Comparison of ENCODE assay signal across 7 cellular contexts in genomic region chr22:10775601-10776357, GRCh38.
DNase-seq lines count a peak whose midpoint lies in the region; ATAC-seq and TF ChIP-seq lines count a peak whose summit lies in the region.
"Not testable (repeated sequence)": the region's sequence is repeated elsewhere in the genome, so short reads cannot be mapped to it uniquely, and the experiment has no call there.

No MANE protein-coding gene starts in this region.

- TF ChIP-seq CTCF in endodermal cell (conservative IDR thresholded peaks at IDR 0.05): not testable (repeated sequence)

- not testable (repeated sequence) for H3K27ac Mint-ChIP-seq in endodermal cell; naive thymus-derived CD4-positive, alpha-beta T cell; stimulated activated memory B cell treated with anti-CD40 and anti-IgM and Interleukin-4, amounts not matched to agents 10 μg/mL and 1 μg/mL and 100 μg/mL, for 72 hours

- not testable (repeated sequence) for H3K4me3 Mint-ChIP-seq in endodermal cell; naive thymus-derived CD4-positive, alpha-beta T cell; stimulated activated memory B cell treated with anti-CD40 and anti-IgM and Interleukin-4, amounts not matched to agents 10 μg/mL and 1 μg/mL and 100 μg/mL, for 72 hours

- H3K9me3 ChIP-seq in HUES48 (ENCODE audit: control insufficient read depth, insufficient read depth, low read length): peaks cover 92% of the 10 kb centered on the region
- peaks cover 88% of the 10 kb centered on the region for H3K9me3 ChIP-seq in endodermal cell (ENCODE audit: control insufficient read depth, low read length)
- H3K9me3 ChIP-seq in naive thymus-derived CD4-positive, alpha-beta T cell (ENCODE audit: control insufficient read depth in 2 of 3, low read length in 3 of 3); aorta (ENCODE audit: control insufficient read depth, low read length): not testable (repeated sequence)

- not testable (repeated sequence) for H3K27ac ChIP-seq in HUES48 (ENCODE audit: low read depth, low read length); endodermal cell (ENCODE audit: low read depth, low read length); naive thymus-derived CD4-positive, alpha-beta T cell (ENCODE audit: low read depth, low read length); aorta (ENCODE audit: low read depth in 1 of 2, low read length in 2 of 2)

- not testable (repeated sequence) for H3K27me3 ChIP-seq in HUES48 (ENCODE audit: control insufficient read depth, insufficient read depth, low read length); endodermal cell (ENCODE audit: control insufficient read depth, insufficient read depth, low read length, poor library complexity, severe bottlenecking); naive thymus-derived CD4-positive, alpha-beta T cell (ENCODE audit: control insufficient read depth in 2 of 2, insufficient read depth in 2 of 2, low read length in 2 of 2); aorta (ENCODE audit: control insufficient read depth in 1 of 2, insufficient read depth in 2 of 2, low read length in 1 of 2)

- H3K4me1 ChIP-seq in HUES48 (ENCODE audit: control insufficient read depth, insufficient read depth, low read length); endodermal cell (ENCODE audit: control insufficient read depth, insufficient read depth, low read length); naive thymus-derived CD4-positive, alpha-beta T cell (ENCODE audit: control insufficient read depth in 2 of 2, insufficient read depth in 2 of 2, low read length in 2 of 2); aorta (ENCODE audit: control insufficient read depth in 1 of 2, insufficient read depth in 2 of 2, low read length in 2 of 2): not testable (repeated sequence)

- peaks cover 86% of the 10 kb centered on the region for H3K9me3 Mint-ChIP-seq in endodermal cell
- peaks cover 8 to 79% (median 55%) of the 10 kb centered on the region in 11 donors for H3K9me3 Mint-ChIP-seq in naive thymus-derived CD4-positive, alpha-beta T cell
- peaks cover 16% of the 10 kb centered on the region for H3K9me3 Mint-ChIP-seq in stimulated activated memory B cell treated with anti-CD40 and anti-IgM and Interleukin-4, amounts not matched to agents 10 μg/mL and 1 μg/mL and 100 μg/mL, for 72 hours

- peak; percentile 11 for ATAC-seq in left lobe of liver
- peak; percentile 14 for ATAC-seq in naive thymus-derived CD4-positive, alpha-beta T cell
- ATAC-seq in stimulated activated memory B cell treated with anti-CD40 and anti-IgM and Interleukin-4, amounts not matched to agents 10 μg/mL and 1 μg/mL and 100 μg/mL, for 72 hours: peak; percentile 3
- ATAC-seq in aorta (ENCODE audit: low FRiP score): peak; percentile 0

- intact Hi-C loops in naive thymus-derived CD4-positive, alpha-beta T cell (cut with micrococcal nuclease); aorta (cut with DNase I): not testable (repeated sequence)

- not testable (repeated sequence) for H3K27me3 Mint-ChIP-seq in endodermal cell (ENCODE audit: insufficient read depth); naive thymus-derived CD4-positive, alpha-beta T cell; stimulated activated memory B cell treated with anti-CD40 and anti-IgM and Interleukin-4, amounts not matched to agents 10 μg/mL and 1 μg/mL and 100 μg/mL, for 72 hours

- not testable (repeated sequence) for H3K36me3 ChIP-seq in HUES48 (ENCODE audit: control insufficient read depth, insufficient read depth, low read length); endodermal cell (ENCODE audit: control insufficient read depth, insufficient read depth, low read length); naive thymus-derived CD4-positive, alpha-beta T cell (ENCODE audit: control insufficient read depth in 2 of 3, insufficient read depth in 3 of 3, low read length in 3 of 3); aorta (ENCODE audit: control insufficient read depth in 1 of 2, insufficient read depth in 2 of 2, low read length in 1 of 2)

- not testable (repeated sequence) for H3K4me1 Mint-ChIP-seq in endodermal cell; naive thymus-derived CD4-positive, alpha-beta T cell; stimulated activated memory B cell treated with anti-CD40 and anti-IgM and Interleukin-4, amounts not matched to agents 10 μg/mL and 1 μg/mL and 100 μg/mL, for 72 hours

- WGBS in endodermal cell (ENCODE audit: insufficient coverage in 1 of 2, insufficient read length in 1 of 2), 2 experiments: 52 to 57% methylated on average over 3 to 5 of the region's 5 CpGs
- 47 to 53% methylated on average over 5 of the region's 5 CpGs for WGBS in aorta, 2 donors

- H3K4me3 ChIP-seq in HUES48 (ENCODE audit: low read depth, low read length) (peak overlapping the region; percentile 34; the same call in 1 of the 2 replicates), endodermal cell (ENCODE audit: low read length) (peak overlapping the region; percentile 20)
- H3K4me3 ChIP-seq in naive thymus-derived CD4-positive, alpha-beta T cell (ENCODE audit: low read length); aorta (ENCODE audit: low read length in 2 of 2): not testable (repeated sequence)

- CTCF ChIA-PET in naive thymus-derived CD4-positive, alpha-beta T cell (lab: Charles Lee): not testable (repeated sequence)

- DNase-seq in AG20443 (ENCODE audit: low spot score): peak; percentile 4
- DNase-seq in endodermal cell; left lobe of liver (ENCODE audit: low spot score); naive thymus-derived CD4-positive, alpha-beta T cell; aorta: not testable (repeated sequence)

- POLR2A ChIA-PET in naive thymus-derived CD4-positive, alpha-beta T cell (lab: Charles Lee): not testable (repeated sequence)

- H3K36me3 Mint-ChIP-seq in endodermal cell (ENCODE audit: low read depth); stimulated activated memory B cell treated with anti-CD40 and anti-IgM and Interleukin-4, amounts not matched to agents 10 μg/mL and 1 μg/mL and 100 μg/mL, for 72 hours: not testable (repeated sequence)
- H3K36me3 Mint-ChIP-seq in naive thymus-derived CD4-positive, alpha-beta T cell: peaks cover 0 to 12% (median 0%) of the 10 kb centered on the region in 5 donors

- H3K9ac ChIP-seq in HUES48 (ENCODE audit: low read depth, low read length); endodermal cell (ENCODE audit: extremely low read depth, low read length, poor library complexity, severe bottlenecking): not testable (repeated sequence)
